8 cellular contexts compared by ENCODE assay signal in the genomic region with DNA sequence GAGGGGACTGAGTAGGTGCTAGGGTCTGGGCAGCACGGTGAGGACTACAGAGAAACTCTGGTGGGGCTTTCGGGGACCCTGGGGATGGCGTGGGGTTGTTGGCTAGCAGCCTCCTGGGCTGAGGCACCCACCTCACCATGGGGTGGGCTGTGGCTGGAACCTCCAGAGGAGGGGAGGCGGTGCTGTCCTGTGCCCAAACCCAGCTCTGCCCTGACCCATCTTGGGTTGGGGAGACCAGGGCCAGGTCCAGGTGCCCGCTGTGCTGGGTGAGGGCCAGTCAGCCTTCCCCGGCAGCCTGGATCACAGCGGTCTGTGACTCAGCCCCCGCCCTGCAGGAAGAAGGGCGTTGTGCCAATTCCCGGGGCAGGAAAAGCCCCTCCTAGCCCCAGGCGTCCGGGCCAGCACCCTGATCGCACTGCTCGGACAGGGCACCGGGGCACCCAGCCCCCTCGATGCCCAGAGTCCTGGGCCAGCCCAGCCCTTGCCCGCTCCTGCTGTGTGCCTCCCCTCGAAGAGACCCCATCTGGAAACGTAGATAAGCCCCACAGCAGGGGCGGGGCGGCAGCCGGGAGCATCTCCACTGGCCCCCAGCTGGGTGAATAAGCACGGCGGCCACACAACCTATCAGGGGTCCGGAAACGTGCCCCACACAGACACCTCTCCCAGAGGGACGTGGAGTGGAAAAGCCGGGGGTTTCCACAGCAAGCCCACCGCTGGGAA. TPM values are rescaled to one million over a fixed set of nuclear protein-coding genes. Genes with fewer than 3 reads are reported as not detected.
DNase-seq lines count a peak whose midpoint lies in the region; ATAC-seq and TF ChIP-seq lines count a peak whose summit lies in the region.

No MANE protein-coding gene starts in this region.

- peak; percentile 68 for ATAC-seq in SK-N-SH treated with all-trans-retinoic acid at 6 μM for 48 hours
- ATAC-seq in HG02642 (IDR thresholded peaks at IDR 0.05; ENCODE audit: poor library complexity, unreplicated experiment) = no peak

- BruUV-seq in Caco-2 (replicated peaks; lab: Mats Ljungman, UMichigan) = no TSS peak

- H3K4me3 ChIP-seq in Caco-2 (ENCODE audit: low read depth, low read length) (no peak overlapping the region), ovary (no peak overlapping the region), HAP-1 (no peak overlapping the region)

- H3K9me3 Mint-ChIP-seq in Caco-2 (ENCODE audit: unreplicated experiment) = no peaks in the 10 kb centered on the region

- intact Hi-C loops in Caco-2 (cut with micrococcal nuclease; ENCODE audit: unreplicated experiment) (no loop called here), ovary (cut with DNase I) (no loop called here)

- DNase-seq in Caco-2 (no peak), fibroblast of gingiva (ENCODE audit: low read depth) (peak; percentile 51), ovary (peak; percentile 67 to 79 (median 74)), HAP-1 (ENCODE audit: low spot score in 2 of 2) (no peak)
- no peak for DNase-seq in activated CD4-positive, CD25-positive, alpha-beta regulatory T cell treated with anti-CD3 and anti-CD28 coated beads, Interleukin-2, amount 50 U/mL, for 72 hours
- DNase-seq in activated naive CD4-positive, alpha-beta T cell treated with anti-CD3 and anti-CD28 coated beads, Interleukin-2, amount 50 U/mL, for 16 hours = no peak

- H3K27me3 Mint-ChIP-seq in Caco-2 (ENCODE audit: insufficient read depth, unreplicated experiment) = no peaks in the 10 kb centered on the region

- POLR2A ChIA-PET in Caco-2 (lab: Charles Lee) = interaction anchor here (0.8 kb wide), 1 partner anchor 10 kb away, joined by 3 read pairs; a partner anchor contains a TSS

- H3K9me3 ChIP-seq in Caco-2 (no peaks in the 10 kb centered on the region), ovary (no peaks in the 10 kb centered on the region), HAP-1 (no peaks in the 10 kb centered on the region)

- H3K36me3 ChIP-seq in Caco-2 (ENCODE audit: control insufficient read depth, insufficient read depth, low read length) (peaks cover 31% of the 10 kb centered on the region), ovary (no peaks in the 10 kb centered on the region), HAP-1 (replicated peaks) (peaks cover 8% of the 10 kb centered on the region)

- TF ChIP-seq CTCF in Caco-2 (IDR thresholded peaks at IDR 0.05; ENCODE audit: insufficient read depth in 1 of 2, low read depth in 1 of 2, low read length in 1 of 2, severe bottlenecking in 1 of 2, unreplicated experiment in 1 of 2) (no peak), ovary (IDR thresholded peaks at IDR 0.05) (no peak)

- H3K4me1 ChIP-seq in Caco-2 (peaks cover 79% of the 10 kb centered on the region), ovary (ENCODE audit: insufficient read depth) (peaks cover 17% of the 10 kb centered on the region), HAP-1 (no peaks in the 10 kb centered on the region)

- WGBS in ovary, 3 donors = 12 to 25% (median 13%) methylated on average over 25 to 29 of the region's 29 CpGs

- CTCF ChIA-PET in Caco-2 (lab: Charles Lee) = interaction anchor here (0.6 to 3.3 kb wide), 2 partner anchors 25 to 220 kb away, joined by 3 to 11 read pairs; no protein-coding TSS in a partner anchor

- peak overlapping the region in 1 of 2 donors; percentile 68 for H3K27ac ChIP-seq in ovary

- in situ Hi-C loops in HAP-1 (cut with MboI; ENCODE audit: low sequenced_read_pairs) = no loop called here

- H3K27me3 ChIP-seq in Caco-2 (replicated peaks; ENCODE audit: control insufficient read depth, insufficient read depth, low read length) (no peaks in the 10 kb centered on the region), ovary (no peaks in the 10 kb centered on the region), HAP-1 (ENCODE audit: low read depth) (no peaks in the 10 kb centered on the region)

- TF ChIP-seq EP300 in ovary (IDR thresholded peaks at IDR 0.05) = no peak

- H3K27ac Mint-ChIP-seq in Caco-2 (ENCODE audit: unreplicated experiment) = peak overlapping the region; percentile 85

- H3K4me1 Mint-ChIP-seq in Caco-2 (ENCODE audit: low read depth, unreplicated experiment) = peaks cover 18% of the 10 kb centered on the region

- peaks cover 99% of the 10 kb centered on the region for H3K36me3 Mint-ChIP-seq in Caco-2 (ENCODE audit: insufficient read depth, unreplicated experiment)

- TF ChIP-seq POLR2A in ovary (IDR thresholded peaks at IDR 0.05) = no peak

- H3K4me3 Mint-ChIP-seq in Caco-2 (ENCODE audit: unreplicated experiment) = no peak overlapping the region

TF ChIP-seq in SK-N-SH treated with all-trans-retinoic acid at 6 μM for 48 hours, 23 proteins besides CTCF, POLR2A, EP300 and RAD21:
- TF ChIP-seq ZNF8 (CRISPR knock-in tag; IDR thresholded peaks at IDR 0.05) (no peak), RARB (CRISPR knock-in tag; IDR thresholded peaks at IDR 0.05) (no peak), CSDC2 (CRISPR knock-in tag; IDR thresholded peaks at IDR 0.05) (no peak), ZFP3 (CRISPR knock-in tag; IDR thresholded peaks at IDR 0.05) (no peak), ZNF70 (CRISPR knock-in tag; IDR thresholded peaks at IDR 0.05) (no peak), TOX (CRISPR knock-in tag; IDR thresholded peaks at IDR 0.05; ENCODE audit: borderline replicate concordance) (no peak), ESRRG (CRISPR knock-in tag; IDR thresholded peaks at IDR 0.05) (no peak), ZNF565 (CRISPR knock-in tag; conservative IDR thresholded peaks at IDR 0.05; ENCODE audit: low read depth) (no peak), ZC3H10 (CRISPR knock-in tag; IDR thresholded peaks at IDR 0.05) (no peak)
- TF ChIP-seq, protein P1, sequence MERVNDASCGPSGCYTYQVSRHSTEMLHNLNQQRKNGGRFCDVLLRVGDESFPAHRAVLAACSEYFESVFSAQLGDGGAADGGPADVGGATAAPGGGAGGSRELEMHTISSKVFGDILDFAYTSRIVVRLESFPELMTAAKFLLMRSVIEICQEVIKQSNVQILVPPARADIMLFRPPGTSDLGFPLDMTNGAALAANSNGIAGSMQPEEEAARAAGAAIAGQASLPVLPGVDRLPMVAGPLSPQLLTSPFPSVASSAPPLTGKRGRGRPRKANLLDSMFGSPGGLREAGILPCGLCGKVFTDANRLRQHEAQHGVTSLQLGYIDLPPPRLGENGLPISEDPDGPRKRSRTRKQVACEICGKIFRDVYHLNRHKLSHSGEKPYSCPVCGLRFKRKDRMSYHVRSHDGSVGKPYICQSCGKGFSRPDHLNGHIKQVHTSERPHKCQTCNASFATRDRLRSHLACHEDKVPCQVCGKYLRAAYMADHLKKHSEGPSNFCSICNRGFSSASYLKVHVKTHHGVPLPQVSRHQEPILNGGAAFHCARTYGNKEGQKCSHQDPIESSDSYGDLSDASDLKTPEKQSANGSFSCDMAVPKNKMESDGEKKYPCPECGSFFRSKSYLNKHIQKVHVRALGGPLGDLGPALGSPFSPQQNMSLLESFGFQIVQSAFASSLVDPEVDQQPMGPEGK (CRISPR knock-in tag; IDR thresholded peaks at IDR 0.05; ENCODE audit: borderline replicate concordance) = no peak
- TF ChIP-seq, protein P2, sequence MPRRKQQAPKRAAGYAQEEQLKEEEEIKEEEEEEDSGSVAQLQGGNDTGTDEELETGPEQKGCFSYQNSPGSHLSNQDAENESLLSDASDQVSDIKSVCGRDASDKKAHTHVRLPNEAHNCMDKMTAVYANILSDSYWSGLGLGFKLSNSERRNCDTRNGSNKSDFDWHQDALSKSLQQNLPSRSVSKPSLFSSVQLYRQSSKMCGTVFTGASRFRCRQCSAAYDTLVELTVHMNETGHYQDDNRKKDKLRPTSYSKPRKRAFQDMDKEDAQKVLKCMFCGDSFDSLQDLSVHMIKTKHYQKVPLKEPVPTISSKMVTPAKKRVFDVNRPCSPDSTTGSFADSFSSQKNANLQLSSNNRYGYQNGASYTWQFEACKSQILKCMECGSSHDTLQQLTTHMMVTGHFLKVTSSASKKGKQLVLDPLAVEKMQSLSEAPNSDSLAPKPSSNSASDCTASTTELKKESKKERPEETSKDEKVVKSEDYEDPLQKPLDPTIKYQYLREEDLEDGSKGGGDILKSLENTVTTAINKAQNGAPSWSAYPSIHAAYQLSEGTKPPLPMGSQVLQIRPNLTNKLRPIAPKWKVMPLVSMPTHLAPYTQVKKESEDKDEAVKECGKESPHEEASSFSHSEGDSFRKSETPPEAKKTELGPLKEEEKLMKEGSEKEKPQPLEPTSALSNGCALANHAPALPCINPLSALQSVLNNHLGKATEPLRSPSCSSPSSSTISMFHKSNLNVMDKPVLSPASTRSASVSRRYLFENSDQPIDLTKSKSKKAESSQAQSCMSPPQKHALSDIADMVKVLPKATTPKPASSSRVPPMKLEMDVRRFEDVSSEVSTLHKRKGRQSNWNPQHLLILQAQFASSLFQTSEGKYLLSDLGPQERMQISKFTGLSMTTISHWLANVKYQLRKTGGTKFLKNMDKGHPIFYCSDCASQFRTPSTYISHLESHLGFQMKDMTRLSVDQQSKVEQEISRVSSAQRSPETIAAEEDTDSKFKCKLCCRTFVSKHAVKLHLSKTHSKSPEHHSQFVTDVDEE (CRISPR knock-in tag; IDR thresholded peaks at IDR 0.05) = no peak

RNA-seq across cellular contexts. Expression of a gene that starts 10.0 kb away (rescaled TPM):
- total RNA-seq in Caco-2 (2022) = 1,050 and 1,125 TPM in 2 replicates
- total RNA-seq in ovary = 100 to 1,000 TPM in 1 of 7 donors, 10 to 100 TPM in 6; 24.7 to 115 (median 51.2) TPM
- polyA plus RNA-seq in ovary = 10 to 100 TPM in 1 of 2 donors, 1 to 10 TPM in 1; 4.7 to 42.2 TPM

RNA-seq across cellular contexts. Expression of a gene that starts 29.8 kb away (rescaled TPM):
- total RNA-seq in Caco-2 (2022) (4,496 and 4,723 TPM in 2 replicates), ovary (1,000 to 10,000 TPM; 2,424 to 8,739 (median 2,977) TPM)
- polyA plus RNA-seq in ovary = 1,000 to 10,000 TPM; 1,038 to 9,967 TPM

RNA-seq across cellular contexts. Expression of a gene that starts 50.0 kb away (rescaled TPM):
- total RNA-seq in Caco-2 (2022) (30.7 and 36.4 TPM in 2 replicates), ovary (1 to 10 TPM; 3.6 to 7.0 (median 4.9) TPM)
- 1 to 10 TPM; 2.7 to 4.1 TPM for polyA plus RNA-seq in ovary

RNA-seq across cellular contexts. Expression of a gene that starts 54.3 kb away (rescaled TPM):
- 261 and 263 TPM in 2 replicates for total RNA-seq in Caco-2 (2022)
- 100 to 1,000 TPM in 1 of 7 donors, 10 to 100 TPM in 6; 42.8 to 109 (median 56.3) TPM for total RNA-seq in ovary
- polyA plus RNA-seq in ovary = 10 to 100 TPM in 1 of 2 donors, 1 to 10 TPM in 1; 7.8 to 52.5 TPM

Comparison
In these comparisons a context has a peak if more than half of its experiments do, and no peak if none do; other contexts are left out.
1. DNase-seq: peak in fibroblast of gingiva (single experiment) and ovary (5 of 5); none in Caco-2 (0 of 2), activated CD4-positive, CD25-positive, alpha-beta regulatory T cell treated with anti-CD3 and anti-CD28 coated beads, Interleukin-2, amount 50 U/mL, for 72 hours (single experiment), activated naive CD4-positive, alpha-beta T cell treated with anti-CD3 and anti-CD28 coated beads, Interleukin-2, amount 50 U/mL, for 16 hours (single experiment) and HAP-1 (0 of 2).